8 cellular contexts compared by ENCODE assay signal in the genomic region with DNA sequence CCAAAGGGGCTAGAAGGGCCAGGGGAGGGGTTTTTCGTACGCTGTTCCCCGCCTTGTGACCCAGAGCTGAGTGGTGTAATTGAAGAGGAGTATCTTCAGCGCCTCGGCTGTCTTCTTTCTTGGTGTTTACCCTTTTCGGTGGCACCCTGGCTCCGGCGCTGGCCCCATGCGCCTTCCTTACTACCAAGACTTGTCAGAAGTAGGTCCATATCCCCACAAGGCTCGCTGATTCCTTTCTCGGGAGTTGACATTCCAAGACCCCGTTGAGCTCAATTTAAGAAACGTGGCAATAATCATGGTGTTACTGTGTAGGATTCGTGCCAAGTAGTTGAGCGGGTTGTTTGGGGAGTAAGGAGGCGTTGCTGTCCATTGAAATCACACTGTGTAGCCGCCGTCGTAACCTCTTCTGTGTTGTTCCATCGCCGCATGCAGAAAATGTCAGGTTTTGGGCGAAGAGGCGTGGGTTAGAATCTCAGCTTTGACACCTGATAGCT. TPM values are rescaled to one million over a fixed set of nuclear protein-coding genes. Genes with fewer than 3 reads are reported as not detected.
A peak's percentile ranks its signal among the peaks of the same experiment; 100 is the strongest.
DNase-seq lines count a peak whose midpoint lies in the region; ATAC-seq and TF ChIP-seq lines count a peak whose summit lies in the region.

No MANE protein-coding gene starts in this region.

- peaks cover 48% of the 10 kb centered on the region for H3K36me3 Mint-ChIP-seq in brain

- H3K79me2 ChIP-seq in ACC112 (ENCODE audit: control insufficient read depth, insufficient read depth, low read length, unreplicated experiment): peaks cover 83% of the 10 kb centered on the region

- peak; percentile 8 for ATAC-seq in HG02798 (IDR thresholded peaks at IDR 0.05; ENCODE audit: poor library complexity, unreplicated experiment)

- no peak overlapping the region for H3K4me3 Mint-ChIP-seq in brain

- no peak for DNase-seq in GM12865 (ENCODE audit: low read depth)
- DNase-seq in NCI-H2227 (lab: John Stamatoyannopoulos, UW; ENCODE audit: unreplicated experiment): peak; percentile 34
- peak; percentile 33 for DNase-seq in iPS-NIHi11 (ENCODE audit: low spot score)
- DNase-seq in stimulated activated CD4-positive, alpha-beta T cell treated with anti-CD3 and anti-CD28 coated beads, Interleukin-2, amount 100 ng/mL, for 4 hours (ENCODE audit: low read depth): peak; percentile 13
- DNase-seq in NK-92 (lab: John Stamatoyannopoulos, UW; ENCODE audit: unreplicated experiment): no peak

- H2AFZ ChIP-seq in ACC112 (ENCODE audit: low read length, unreplicated experiment): peak overlapping the region; percentile 99

- peaks cover 0 to 22% (median 18%) of the 10 kb centered on the region in 5 experiments for H3K9me3 Mint-ChIP-seq in brain

- no peaks in the 10 kb centered on the region for H3K27me3 ChIP-seq in ACC112 (ENCODE audit: insufficient read depth, low read length)

- no peaks in the 10 kb centered on the region for H3K27me3 Mint-ChIP-seq in brain

- H3K4me1 Mint-ChIP-seq in brain: peaks cover 24% of the 10 kb centered on the region

- peaks cover 15% of the 10 kb centered on the region for H3K4me1 ChIP-seq in ACC112 (ENCODE audit: control insufficient read depth, insufficient read depth, low read length, unreplicated experiment)

- peak overlapping the region in 4 of 5 experiments; percentile 48 to 95 (median 86) for H3K27ac Mint-ChIP-seq in brain

- peak overlapping the region; percentile 84 for H3K4me3 ChIP-seq in ACC112 (ENCODE audit: low read depth, low read length)
- peak overlapping the region; percentile 98 for H3K4me3 ChIP-seq in GM12865 (ENCODE audit: low read depth, low read length)

- TF ChIP-seq CTCF in GM12865 (IDR thresholded peaks at IDR 0.05; ENCODE audit: insufficient read depth, low read depth, low read length, missing control alignments) (no peak), brain (conservative IDR thresholded peaks at IDR 0.05) (no peak)

- peaks cover 1% of the 10 kb centered on the region; the same call in 1 of the 2 replicates for H3K36me3 ChIP-seq in ACC112 (ENCODE audit: insufficient read depth, low read length)

- peak overlapping the region; percentile 72 for H3K27ac ChIP-seq in ACC112 (ENCODE audit: low read depth, low read length)

RNA-seq across cellular contexts. Expression of a gene that starts 0.8 kb away (rescaled TPM):
- polyA plus RNA-seq in brain (ENCODE audit: insufficient read depth, low read depth, low replicate concordance): 30.6 TPM

RNA-seq across cellular contexts. Expression of a gene that starts 0.9 kb away (rescaled TPM):
- polyA plus RNA-seq in brain (ENCODE audit: insufficient read depth, low read depth, low replicate concordance): 5.6 TPM

Comparison
In these comparisons a context has a peak if more than half of its experiments do, and no peak if none do; other contexts are left out.
1. DNase-seq: peak in NCI-H2227 (single experiment), iPS-NIHi11 (single experiment) and stimulated activated CD4-positive, alpha-beta T cell treated with anti-CD3 and anti-CD28 coated beads, Interleukin-2, amount 100 ng/mL, for 4 hours (single experiment); none in GM12865 (single experiment) and NK-92 (single experiment).